Comparison of ENCODE assay signal across 29 cellular contexts in the genomic region with DNA sequence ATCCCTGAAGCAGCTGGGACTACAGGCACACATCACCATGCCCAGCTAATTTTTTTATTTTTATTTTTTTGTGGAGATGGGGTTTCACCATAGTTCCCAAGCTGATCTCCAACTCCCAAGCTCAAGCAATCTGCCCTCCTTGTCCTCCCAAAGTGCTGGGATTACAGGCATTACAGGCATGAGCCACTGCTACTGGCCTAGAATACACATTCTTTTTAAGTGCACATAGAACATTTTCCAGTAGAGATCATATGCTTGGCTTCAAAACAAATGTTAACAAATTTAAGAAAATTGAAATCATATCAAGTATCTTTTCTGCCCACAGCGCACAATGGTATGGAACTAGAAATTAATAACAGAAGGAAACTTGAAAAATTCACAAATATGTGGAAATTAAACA.
"Had no signal": no experiment of that assay in that cellular context is flagged by ENCODE, and none has a peak within 500 bp of the region (broad histone marks: within the 10 kb centered on the region; RNA-seq: fewer than 3 reads in every experiment).

No MANE protein-coding gene starts in this region.

- H3K27me3 ChIP-seq: brain microvascular endothelial cell, esophagus squamous epithelium, gastroesophageal sphincter had no signal

- FAIRE-seq: astrocyte, bronchial epithelial cell had no signal

- ATAC-seq: activated naive CD4-positive, alpha-beta T cell treated with anti-CD3 and anti-CD28 coated beads, Interleukin-2, amount 50 U/mL, for 72 hours; activated T-cell treated with anti-CD3 and anti-CD28 coated beads, Interleukin-2, amount 50 U/mL, for 72 hours; effector memory CD8-positive, alpha-beta T cell; gastroesophageal sphincter; T-helper 17 cell had no signal

- H3K36me3 ChIP-seq: brain microvascular endothelial cell, esophagus squamous epithelium, gastroesophageal sphincter had no signal

- DNase-seq: activated CD4-positive, alpha-beta memory T cell treated with anti-CD3 and anti-CD28 coated beads, Interleukin-2, amount 10 ng/mL, durations not matched to agents 7 days and 5 days; activated CD4-positive, alpha-beta T cell treated with anti-CD3 and anti-CD28 coated beads for 1 hour; activated CD4-positive, alpha-beta T cell treated with anti-CD3 and anti-CD28 coated beads for 4 hours; activated CD4-positive, alpha-beta T cell treated with anti-CD3 and anti-CD28 coated beads, Interleukin-2, amount 10 ng/mL, durations not matched to agents 7 days and 5 days; activated CD4-positive, alpha-beta T cell treated with anti-CD3 and anti-CD28 coated beads, Interleukin-2, amount 50 U/mL, for 4 hours; activated CD8-positive, alpha-beta memory T cell treated with anti-CD3 and anti-CD28 coated beads, Interleukin-2, amount 50 U/mL, for 48 hours; activated gamma-delta T cell; activated naive CD4-positive, alpha-beta T cell; activated naive CD4-positive, alpha-beta T cell treated with anti-CD3 and anti-CD28 coated beads, Interleukin-2, amount 10 ng/mL, durations not matched to agents 7 days and 5 days; activated naive CD8-positive, alpha-beta T cell treated with anti-CD3 and anti-CD28 coated beads, Interleukin-2, amount 10 ng/mL, durations not matched to agents 7 days and 5 days; activated T-cell treated with anti-CD3 and anti-CD28 coated beads for 4 hours; activated T-cell treated with anti-CD3 and anti-CD28 coated beads, Interleukin-2, amount 50 U/mL, for 24 hours; activated T-cell treated with anti-CD3 and anti-CD28 coated beads, Interleukin-2, amount 50 U/mL, for 72 hours; amniotic stem cell; anterior cingulate cortex; brain microvascular endothelial cell; dermis blood vessel endothelial cell; effector CD4-positive, alpha-beta T cell; effector memory CD8-positive, alpha-beta T cell; erythroblast; esophagus squamous epithelium; foreskin melanocyte; T-helper 1 cell; T-helper 17 cell had no signal

- H3K27ac ChIP-seq: brain microvascular endothelial cell, coronary artery, esophagus squamous epithelium, gastroesophageal sphincter had no signal

- H3K4me3 ChIP-seq: coronary artery, esophagus squamous epithelium, gastroesophageal sphincter had no signal

- H3K9me3 ChIP-seq: esophagus squamous epithelium, gastroesophageal sphincter had no signal
